7 cellular contexts compared by ENCODE assay signal in genomic region chr5:145936401-145937131, GRCh38. TPM values are rescaled to one million over a fixed set of nuclear protein-coding genes. Genes with fewer than 3 reads are reported as not detected.
DNase-seq lines count a peak whose midpoint lies in the region; ATAC-seq and TF ChIP-seq lines count a peak whose summit lies in the region.

Gene SH3RF2 (plus strand): TSS chr5:145936578. CDS start chr5:145937929, 1,351 bp downstream.

- H3K9me3 Mint-ChIP-seq in central memory CD8-positive, alpha-beta T cell: no peaks in the 10 kb centered on the region

- CTCF ChIA-PET in PC-9 (lab: Charles Lee): interaction anchor here (0.6 to 0.8 kb wide), 4 partner anchors 39 to 1305 kb away, joined by 3 to 21 read pairs (median 4); no protein-coding TSS in a partner anchor

- H3K79me2 ChIP-seq in PC-9 (ENCODE audit: low read depth): peaks cover 34% of the 10 kb centered on the region

- H3K9me2 ChIP-seq in PC-9 (ENCODE audit: insufficient read depth): no peaks in the 10 kb centered on the region; the same call in 1 of the 2 replicates

- intact Hi-C loops in PC-9 (cut with micrococcal nuclease; ENCODE audit: unreplicated experiment): loop anchor here (1.0 to 5.0 kb wide), 7 partner anchors 11 to 113 kb away; partner anchors contain the start of gene PRELID2

- H3K27me3 ChIP-seq in HAP-1 (ENCODE audit: low read depth): no peaks in the 10 kb centered on the region
- H3K27me3 ChIP-seq in PC-9 (ENCODE audit: insufficient read depth, low read depth): no peaks in the 10 kb centered on the region

- H2AFZ ChIP-seq in PC-9: peak within 1 kb of the TSS; percentile 79

- no peaks in the 10 kb centered on the region for H3K9me3 ChIP-seq in HAP-1
- H3K9me3 ChIP-seq in PC-9 (ENCODE audit: insufficient read depth, low read depth): no peaks in the 10 kb centered on the region

- H3F3A ChIP-seq in PC-9 (ENCODE audit: insufficient read depth, low read depth): peaks cover 54% of the 10 kb centered on the region

- no peak for TF ChIP-seq CTCF in PC-9 (conservative IDR thresholded peaks at IDR 0.05)

- H4K20me1 ChIP-seq in PC-9 (ENCODE audit: insufficient read depth): no peaks in the 10 kb centered on the region

- BruUV-seq in PC-9 (replicated peaks; lab: Mats Ljungman, UMichigan): no TSS peak

- H3K4me3 Mint-ChIP-seq in central memory CD8-positive, alpha-beta T cell: peak within 1 kb of the TSS; percentile 51

- ATAC-seq in central memory CD8-positive, alpha-beta T cell (replicated peaks; ENCODE audit: extremely low read depth, poor library complexity, severe bottlenecking): no peak
- no peak for ATAC-seq in HG03159 (IDR thresholded peaks at IDR 0.05; ENCODE audit: unreplicated experiment)

- POLR2A ChIA-PET in PC-9 (lab: Charles Lee; ENCODE audit: unreplicated experiment): interaction anchor here (0.8 to 0.9 kb wide), 2 partner anchors 10 to 88 kb away, joined by 3 to 7 read pairs; no protein-coding TSS in a partner anchor

- in situ Hi-C loops in HAP-1 (cut with MboI; ENCODE audit: low sequenced_read_pairs): no loop called here

- peaks cover 53% of the 10 kb centered on the region for H3K27me3 Mint-ChIP-seq in central memory CD8-positive, alpha-beta T cell

- peak; percentile 8 to 59 for DNase-seq in HAP-1 (ENCODE audit: low spot score in 2 of 2)
- peak; percentile 85 to 89 for DNase-seq in PC-9
- no peak for DNase-seq in central memory CD8-positive, alpha-beta T cell (ENCODE audit: low spot score in 2 of 2)
- DNase-seq in kidney tubule cell (ENCODE audit: low spot score): peak; percentile 90
- DNase-seq in stimulated activated CD8-positive, alpha-beta memory T cell treated with anti-CD3 and anti-CD28 coated beads, Interleukin-7, amount 100 ng/mL, for 24 hours (ENCODE audit: low read depth): peak; percentile 6
- DNase-seq in SW 1271 (lab: John Stamatoyannopoulos, UW): no peak

- H3K4me1 Mint-ChIP-seq in central memory CD8-positive, alpha-beta T cell: peaks cover 13% of the 10 kb centered on the region

- H3K27ac ChIP-seq in PC-9: peak within 1 kb of the TSS; percentile 92

- H3K4me3 ChIP-seq in HAP-1: peak within 1 kb of the TSS; percentile 18
- H3K4me3 ChIP-seq in PC-9: peak within 1 kb of the TSS; percentile 77

- peaks cover 6% of the 10 kb centered on the region; the same call in 1 of the 2 replicates for H3K4me1 ChIP-seq in HAP-1
- peaks cover 61% of the 10 kb centered on the region for H3K4me1 ChIP-seq in PC-9 (replicated peaks; ENCODE audit: insufficient read depth)

- H3K27ac Mint-ChIP-seq in central memory CD8-positive, alpha-beta T cell (ENCODE audit: low read depth): no peak within 1 kb of the TSS

- H3K4me2 ChIP-seq in PC-9: peak within 1 kb of the TSS; percentile 93

- H3K36me3 ChIP-seq in HAP-1 (replicated peaks) (no peaks in the 10 kb centered on the region), PC-9 (ENCODE audit: low read depth) (no peaks in the 10 kb centered on the region)

- H3K36me3 Mint-ChIP-seq in central memory CD8-positive, alpha-beta T cell (ENCODE audit: insufficient read depth): no peaks in the 10 kb centered on the region

RNA-seq across cellular contexts. Expression of gene SH3RF2, which starts in this region (rescaled TPM):
- 30.9 and 37.2 TPM in 2 replicates for total RNA-seq in PC-9 (2021)

Comparison
In these comparisons a context has a peak if more than half of its experiments do, and no peak if none do; other contexts are left out.
1. DNase-seq: peak in HAP-1 (2 of 2), PC-9 (2 of 2), kidney tubule cell (single experiment) and stimulated activated CD8-positive, alpha-beta memory T cell treated with anti-CD3 and anti-CD28 coated beads, Interleukin-7, amount 100 ng/mL, for 24 hours (single experiment); none in central memory CD8-positive, alpha-beta T cell (0 of 2) and SW 1271 (0 of 2).